In the genomic region with DNA sequence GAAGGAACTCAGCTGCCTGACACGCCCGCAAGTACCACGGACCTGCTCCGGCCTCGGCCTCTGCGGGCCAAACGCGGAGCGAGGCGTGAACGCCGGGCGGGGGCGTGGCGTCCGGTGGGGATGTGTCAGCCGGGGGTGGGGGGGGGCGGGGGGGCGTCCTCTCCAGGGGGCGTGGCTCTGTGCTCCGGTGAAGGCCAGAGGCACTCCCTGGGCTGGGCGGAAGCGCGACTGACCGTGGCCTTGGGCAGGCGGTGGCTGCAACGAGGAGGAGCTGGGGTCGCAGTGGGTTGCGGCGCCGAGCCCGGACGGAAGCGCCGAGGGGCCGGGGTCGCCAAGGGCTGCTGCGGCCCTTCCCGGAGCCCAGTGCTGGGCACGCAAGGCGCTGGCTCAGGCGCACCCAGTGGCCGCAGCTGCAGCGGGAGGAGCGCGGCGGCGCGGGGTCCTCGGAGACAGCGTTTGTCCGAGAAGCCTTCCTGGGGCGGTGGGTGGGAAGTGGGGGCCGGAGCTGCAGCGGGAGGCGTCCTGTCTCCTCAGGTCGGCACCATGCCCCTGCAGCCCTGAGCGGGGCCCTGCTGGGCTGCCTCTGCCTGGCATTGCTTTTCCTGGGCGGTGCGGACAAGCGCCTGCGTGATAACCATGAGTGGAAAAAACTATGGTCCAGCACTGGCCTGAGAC, we compare ENCODE assay signal across 18 cellular contexts. TPM values are rescaled to one million over a fixed set of nuclear protein-coding genes. Genes with fewer than 3 reads are reported as not detected.
DNase-seq lines count a peak whose midpoint lies in the region; ATAC-seq and TF ChIP-seq lines count a peak whose summit lies in the region.
"Had no signal": no experiment of that assay in that cellular context is flagged by ENCODE, and none has a peak within 500 bp of the region (broad histone marks: within the 10 kb centered on the region; RNA-seq: fewer than 3 reads in every experiment).

No MANE protein-coding gene starts in this region.

- no peak overlapping the region for H3K27ac ChIP-seq in rectal smooth muscle tissue (ENCODE audit: low read depth, low read length)
- no peak overlapping the region for H3K27ac ChIP-seq in aorta (ENCODE audit: low read depth in 1 of 2, low read length in 2 of 2)

- H3K27me3 ChIP-seq in rectal smooth muscle tissue (ENCODE audit: control insufficient read depth, insufficient read depth, low read length) (no peaks in the 10 kb centered on the region), aorta (ENCODE audit: control insufficient read depth in 1 of 2, insufficient read depth in 2 of 2, low read length in 1 of 2) (no peaks in the 10 kb centered on the region)

- H3K36me3 Mint-ChIP-seq in mesothelial cell of epicardium, result peaks cover 9% of the 10 kb centered on the region
- H3K36me3 Mint-ChIP-seq: activated naive CD8-positive, alpha-beta T cell had no signal

- H3K9ac ChIP-seq in rectal smooth muscle tissue (ENCODE audit: low read length), result no peak overlapping the region

- no peaks in the 10 kb centered on the region for H3K4me1 Mint-ChIP-seq in stimulated activated naive CD8-positive, alpha-beta T cell treated with anti-CD3 and anti-CD28 coated beads, Interleukin-15, amount 100 ng/mL, for 72 hours
- no peaks in the 10 kb centered on the region for H3K4me1 Mint-ChIP-seq in mesothelial cell of epicardium

- TF ChIP-seq CTCF in mesothelial cell of epicardium (IDR thresholded peaks at IDR 0.05; ENCODE audit: unreplicated experiment) (no peak), GM20000 (IDR thresholded peaks at IDR 0.05; ENCODE audit: extremely low read depth, missing control alignments) (no peak)

- ATAC-seq in stimulated activated naive CD8-positive, alpha-beta T cell treated with anti-CD3 and anti-CD28 coated beads, Interleukin-15, amount 100 ng/mL, for 72 hours, result peak; percentile 15
- ATAC-seq in stimulated activated naive CD8-positive, alpha-beta T cell treated with anti-CD3 and anti-CD28 coated beads, Interleukin-15, Interleukin-2, amounts not matched to agents 100 U/mL and 50 U/mL, for 24 hours, result no peak
- ATAC-seq in left ventricle myocardium superior (peak; percentile 68), aorta (ENCODE audit: low FRiP score) (peak; percentile 71)
- ATAC-seq: GM12878, Panc1 had no signal

- no peak for DNase-seq in stimulated activated naive CD8-positive, alpha-beta T cell treated with anti-CD3 and anti-CD28 coated beads, Interleukin-15, amount 100 ng/mL, for 72 hours
- no peak for DNase-seq in stimulated activated naive CD8-positive, alpha-beta T cell treated with anti-CD3 and anti-CD28 coated beads, Interleukin-15, Interleukin-2, amounts not matched to agents 100 U/mL and 50 U/mL, for 24 hours
- peak; percentile 52 for DNase-seq in left ventricle myocardium superior
- peak; percentile 79 to 91 for DNase-seq in aorta
- no peak for DNase-seq in mesothelial cell of epicardium (ENCODE audit: low spot score in 2 of 2, unreplicated experiment in 2 of 2)
- no peak for DNase-seq in NK-92 (lab: John Stamatoyannopoulos, UW; ENCODE audit: unreplicated experiment)
- no peak for DNase-seq in GM20000 (ENCODE audit: low spot score)
- DNase-seq: DMS53, foreskin melanocyte, HFFc6, NCI-H2171 treated with DMSO at 0.1 percent for 48 hours, occipital lobe had no signal

- no peak overlapping the region for H3K27ac Mint-ChIP-seq in stimulated activated naive CD8-positive, alpha-beta T cell treated with anti-CD3 and anti-CD28 coated beads, Interleukin-15, amount 100 ng/mL, for 72 hours
- H3K27ac Mint-ChIP-seq in mesothelial cell of epicardium, result no peak overlapping the region
- H3K27ac Mint-ChIP-seq: activated naive CD8-positive, alpha-beta T cell; HFFc6 had no signal

- intact Hi-C loops in left ventricle myocardium superior (cut with micrococcal nuclease) (no loop called here), aorta (cut with DNase I) (loop anchor here in 1 of 2 donors (10.0 kb wide), 1 partner anchor 60 kb away; the partner anchor contains the start of gene NUPR2)

- H3K9me3 ChIP-seq in aorta (ENCODE audit: control insufficient read depth, low read length), result peaks cover 2% of the 10 kb centered on the region

- no peaks in the 10 kb centered on the region for H3K36me3 ChIP-seq in rectal smooth muscle tissue (ENCODE audit: control insufficient read depth, insufficient read depth, low read length)
- H3K36me3 ChIP-seq in aorta (ENCODE audit: control insufficient read depth in 1 of 2, insufficient read depth in 2 of 2, low read length in 1 of 2), result no peaks in the 10 kb centered on the region

- H3K4me3 Mint-ChIP-seq in stimulated activated naive CD8-positive, alpha-beta T cell treated with anti-CD3 and anti-CD28 coated beads, Interleukin-15, amount 100 ng/mL, for 72 hours, result peak overlapping the region; percentile 4 to 55
- no peak overlapping the region for H3K4me3 Mint-ChIP-seq in mesothelial cell of epicardium
- H3K4me3 Mint-ChIP-seq: activated naive CD8-positive, alpha-beta T cell; HFFc6 had no signal

- peaks cover 0 to 4% of the 10 kb centered on the region in 2 donors for H3K9me3 Mint-ChIP-seq in stimulated activated naive CD8-positive, alpha-beta T cell treated with anti-CD3 and anti-CD28 coated beads, Interleukin-15, amount 100 ng/mL, for 72 hours
- H3K9me3 Mint-ChIP-seq in mesothelial cell of epicardium, result peaks cover 64% of the 10 kb centered on the region

- H3K27me3 Mint-ChIP-seq in stimulated activated naive CD8-positive, alpha-beta T cell treated with anti-CD3 and anti-CD28 coated beads, Interleukin-15, amount 100 ng/mL, for 72 hours, result peaks cover 49% of the 10 kb centered on the region
- H3K27me3 Mint-ChIP-seq in mesothelial cell of epicardium (ENCODE audit: low read depth), result no peaks in the 10 kb centered on the region

- 1 to 4% methylated on average over 34 to 62 of the region's 62 CpGs for WGBS in aorta, 2 donors

- H3K4me1 ChIP-seq in rectal smooth muscle tissue (ENCODE audit: control insufficient read depth, insufficient read depth, low read length), result no peaks in the 10 kb centered on the region
- H3K4me1 ChIP-seq in aorta (ENCODE audit: control insufficient read depth in 1 of 2, insufficient read depth in 2 of 2, low read length in 2 of 2), result no peaks in the 10 kb centered on the region

- H3K4me3 ChIP-seq in rectal smooth muscle tissue (ENCODE audit: low read length) (peak overlapping the region; percentile 65), aorta (ENCODE audit: low read length in 2 of 2) (peak overlapping the region; percentile 24 to 44)
- H3K4me3 ChIP-seq: GM12878 had no signal

RNA-seq across cellular contexts. Expression of gene NUPR2, which starts 59.0 kb away (rescaled TPM):
- total RNA-seq in left ventricle myocardium superior (not detected), aorta (1 to 10 TPM in 1 of 2 donors, under 1 TPM in 1; 0.62 to 1.1 TPM), mesothelial cell of epicardium (not detected in 3 replicates)
- 1 to 10 TPM; 1.3 to 3.3 TPM for polyA plus RNA-seq in aorta
- total RNA-seq: activated CD8-positive, alpha-beta memory T cell treated with anti-CD3 and anti-CD28 coated beads for 36 hours; GM12878; HFFc6; LHCN-M2 had no signal
- polyA plus RNA-seq: GM12878 had no signal

Comparison
In these comparisons a context has a peak if more than half of its experiments do, and no peak if none do; other contexts are left out.
1. DNase-seq: peak in left ventricle myocardium superior (single experiment) and aorta (2 of 2); none in stimulated activated naive CD8-positive, alpha-beta T cell treated with anti-CD3 and anti-CD28 coated beads, Interleukin-15, amount 100 ng/mL, for 72 hours (0 of 2), stimulated activated naive CD8-positive, alpha-beta T cell treated with anti-CD3 and anti-CD28 coated beads, Interleukin-15, Interleukin-2, amounts not matched to agents 100 U/mL and 50 U/mL, for 24 hours (single experiment), mesothelial cell of epicardium (0 of 2), NK-92 (single experiment) and GM20000 (single experiment).